ENCODE assay signal across 6 cellular contexts in the genomic region with DNA sequence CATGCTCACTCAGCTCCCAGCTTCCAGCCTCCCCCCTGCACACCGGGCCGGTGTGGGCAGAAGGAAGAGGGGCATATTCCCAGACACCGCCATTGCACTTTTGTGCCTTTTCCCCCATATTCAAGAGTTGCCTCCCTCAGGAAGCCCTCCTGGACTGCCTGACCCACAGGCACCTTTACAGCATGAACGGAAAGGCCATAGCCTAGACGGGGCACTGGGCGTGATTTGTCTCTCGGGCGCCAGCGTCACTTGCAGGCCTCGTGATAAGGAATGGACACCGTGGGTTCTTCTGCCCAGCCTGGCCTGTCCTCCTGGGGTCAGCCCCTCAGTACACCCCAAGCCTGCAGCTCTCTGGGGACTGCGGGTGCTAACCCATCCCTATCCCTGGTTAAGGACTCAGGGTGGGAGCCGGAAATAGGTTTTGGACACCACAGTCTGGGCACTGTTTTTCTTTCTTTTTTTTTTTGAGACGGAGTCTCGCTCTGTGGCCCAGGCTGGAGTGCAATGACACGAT. TPM values are rescaled to one million over a fixed set of nuclear protein-coding genes. Genes with fewer than 3 reads are reported as not detected.
DNase-seq lines count a peak whose midpoint lies in the region; ATAC-seq lines count a peak whose summit lies in the region.

No MANE protein-coding gene starts in this region.

- ATAC-seq in activated CD8-positive, alpha-beta T cell treated with anti-CD3 and anti-CD28 coated beads, Interleukin-2, amount 10 ng/mL, durations not matched to agents 7 days and 5 days: no peak
- ATAC-seq in memory B cell (ENCODE audit: low read depth) (no peak), GM21529 (IDR thresholded peaks at IDR 0.05; ENCODE audit: unreplicated experiment) (no peak)

- no peaks in the 10 kb centered on the region for H3K27me3 ChIP-seq in CD4-positive, alpha-beta memory T cell (ENCODE audit: insufficient read depth, low read length)

- H3K9me3 ChIP-seq in CD4-positive, alpha-beta memory T cell (ENCODE audit: control insufficient read depth in 1 of 2, low read length in 2 of 2): no peaks in the 10 kb centered on the region

- peak overlapping the region; percentile 98 to 100 (median 99) for H3K27ac Mint-ChIP-seq in CD4-positive, alpha-beta memory T cell
- peak overlapping the region; percentile 96 for H3K27ac Mint-ChIP-seq in activated CD8-positive, alpha-beta T cell treated with anti-CD3 and anti-CD28 coated beads, Interleukin-2, amount 10 ng/mL, durations not matched to agents 7 days and 5 days
- H3K27ac Mint-ChIP-seq in memory B cell: peak overlapping the region; percentile 95

- peaks cover 58% of the 10 kb centered on the region for H3K4me1 ChIP-seq in CD4-positive, alpha-beta memory T cell (ENCODE audit: insufficient read depth, low read length)

- H3K36me3 Mint-ChIP-seq in CD4-positive, alpha-beta memory T cell: peaks cover 3 to 17% of the 10 kb centered on the region in 2 donors
- H3K36me3 Mint-ChIP-seq in activated CD8-positive, alpha-beta T cell treated with anti-CD3 and anti-CD28 coated beads, Interleukin-2, amount 10 ng/mL, durations not matched to agents 7 days and 5 days (ENCODE audit: low read depth): peaks cover 21% of the 10 kb centered on the region
- H3K36me3 Mint-ChIP-seq in memory B cell: peaks cover 2% of the 10 kb centered on the region

- H3K4me3 Mint-ChIP-seq in CD4-positive, alpha-beta memory T cell: peak overlapping the region; percentile 94 to 99 (median 96)
- H3K4me3 Mint-ChIP-seq in activated CD8-positive, alpha-beta T cell treated with anti-CD3 and anti-CD28 coated beads, Interleukin-2, amount 10 ng/mL, durations not matched to agents 7 days and 5 days: peak overlapping the region; percentile 81
- peak overlapping the region; percentile 97 for H3K4me3 Mint-ChIP-seq in memory B cell

- CTCF ChIA-PET in CD4-positive, alpha-beta memory T cell (lab: Charles Lee; ENCODE audit: partially characterized antibody): interaction anchor here (1.0 to 2.9 kb wide), 8 partner anchors 13 to 220 kb away, joined by 3 to 25 read pairs (median 6); partner anchors contain the start of genes MBD3 and TCF3
- CTCF ChIA-PET in activated CD8-positive, alpha-beta T cell treated with anti-CD3 and anti-CD28 coated beads, Interleukin-2, amount 10 ng/mL, durations not matched to agents 7 days and 5 days (lab: Charles Lee): interaction anchor here (1.1 to 3.9 kb wide), 3 partner anchors 11 to 65 kb away, joined by 3 to 18 read pairs (median 16); partner anchors contain the start of gene TCF3

- peak overlapping the region; percentile 94 for H3K27ac ChIP-seq in CD4-positive, alpha-beta memory T cell (ENCODE audit: low read depth, low read length)

- H3K9me3 Mint-ChIP-seq in CD4-positive, alpha-beta memory T cell: no peaks in the 10 kb centered on the region
- no peaks in the 10 kb centered on the region for H3K9me3 Mint-ChIP-seq in activated CD8-positive, alpha-beta T cell treated with anti-CD3 and anti-CD28 coated beads, Interleukin-2, amount 10 ng/mL, durations not matched to agents 7 days and 5 days (ENCODE audit: insufficient read depth)
- no peaks in the 10 kb centered on the region for H3K9me3 Mint-ChIP-seq in memory B cell

- no peak for DNase-seq in CD4-positive, alpha-beta memory T cell
- DNase-seq in activated CD8-positive, alpha-beta T cell treated with anti-CD3 and anti-CD28 coated beads, Interleukin-2, amount 10 ng/mL, durations not matched to agents 7 days and 5 days: no peak
- DNase-seq in memory B cell (ENCODE audit: low spot score in 2 of 2) (no peak), NCI-H1694 treated with DMSO at 0.1 percent for 48 hours (lab: John Stamatoyannopoulos, UW) (no peak), NCI-H187 treated with DMSO at 0.1 percent for 48 hours (lab: John Stamatoyannopoulos, UW) (no peak)

- intact Hi-C loops in CD4-positive, alpha-beta memory T cell (cut with micrococcal nuclease): loop anchor here (1.0 to 2.0 kb wide), 3 partner anchors 66 to 199 kb away; partner anchors contain the start of gene DAZAP1

- H3K4me3 ChIP-seq in CD4-positive, alpha-beta memory T cell (ENCODE audit: low read length in 2 of 2): peak overlapping the region; percentile 80 to 85

- H3K36me3 ChIP-seq in CD4-positive, alpha-beta memory T cell (ENCODE audit: insufficient read depth, low read length): peaks cover under 1% of the 10 kb centered on the region

- H3K4me1 Mint-ChIP-seq in CD4-positive, alpha-beta memory T cell: peaks cover 22 to 77% (median 52%) of the 10 kb centered on the region in 4 donors
- H3K4me1 Mint-ChIP-seq in activated CD8-positive, alpha-beta T cell treated with anti-CD3 and anti-CD28 coated beads, Interleukin-2, amount 10 ng/mL, durations not matched to agents 7 days and 5 days (ENCODE audit: low read depth): peaks cover 62% of the 10 kb centered on the region
- H3K4me1 Mint-ChIP-seq in memory B cell: peaks cover 18% of the 10 kb centered on the region

- no peaks in the 10 kb centered on the region for H3K27me3 Mint-ChIP-seq in CD4-positive, alpha-beta memory T cell
- H3K27me3 Mint-ChIP-seq in activated CD8-positive, alpha-beta T cell treated with anti-CD3 and anti-CD28 coated beads, Interleukin-2, amount 10 ng/mL, durations not matched to agents 7 days and 5 days (ENCODE audit: low read depth): no peaks in the 10 kb centered on the region
- no peaks in the 10 kb centered on the region for H3K27me3 Mint-ChIP-seq in memory B cell

- POLR2A ChIA-PET in CD4-positive, alpha-beta memory T cell (lab: Charles Lee; ENCODE audit: partially characterized antibody): interaction anchor here (1.0 to 9.8 kb wide), 9 partner anchors 11 to 1234 kb away, joined by 3 to 115 read pairs (median 5); partner anchors contain the start of genes MBD3 and TCF3
- POLR2A ChIA-PET in activated CD8-positive, alpha-beta T cell treated with anti-CD3 and anti-CD28 coated beads, Interleukin-2, amount 10 ng/mL, durations not matched to agents 7 days and 5 days (lab: Charles Lee): interaction anchor here (0.6 to 1.8 kb wide), 8 partner anchors 13 to 72 kb away, joined by 3 to 6 read pairs (median 4); partner anchors contain the start of gene MBD3

RNA-seq across cellular contexts. Expression of gene UQCR11, which starts 0.9 kb away (rescaled TPM):
- 100 to 1,000 TPM; 157 to 158 TPM for total RNA-seq in CD4-positive, alpha-beta memory T cell
- 100 to 1,000 TPM; 623 to 668 TPM for polyA plus RNA-seq in CD4-positive, alpha-beta memory T cell
- total RNA-seq in activated CD8-positive, alpha-beta T cell treated with anti-CD3 and anti-CD28 coated beads, Interleukin-2, amount 10 ng/mL, durations not matched to agents 7 days and 5 days: 100 to 1,000 TPM; 180 to 195 TPM

RNA-seq across cellular contexts. Expression of gene MBD3, which starts 13.5 kb away (rescaled TPM):
- 10 to 100 TPM; 56.9 to 62.8 TPM for total RNA-seq in CD4-positive, alpha-beta memory T cell
- 10 to 100 TPM in 1 of 2 donors, 1 to 10 TPM in 1; 3.9 to 12.2 TPM for polyA plus RNA-seq in CD4-positive, alpha-beta memory T cell
- 100 to 1,000 TPM in 1 of 2 experiments, 10 to 100 TPM in 1; 98.4 to 102 TPM for total RNA-seq in activated CD8-positive, alpha-beta T cell treated with anti-CD3 and anti-CD28 coated beads, Interleukin-2, amount 10 ng/mL, durations not matched to agents 7 days and 5 days

RNA-seq across cellular contexts. Expression of gene MEX3D, which starts 38.1 kb away (rescaled TPM):
- total RNA-seq in CD4-positive, alpha-beta memory T cell: 1 to 10 TPM; 4.5 to 4.9 TPM
- under 1 TPM in 1 of 2 donors, not detected in 1; 0.16 TPM for polyA plus RNA-seq in CD4-positive, alpha-beta memory T cell
- 10 to 100 TPM; 12.2 to 12.5 TPM for total RNA-seq in activated CD8-positive, alpha-beta T cell treated with anti-CD3 and anti-CD28 coated beads, Interleukin-2, amount 10 ng/mL, durations not matched to agents 7 days and 5 days

RNA-seq across cellular contexts. Expression of gene TCF3, which starts 46.2 kb away (rescaled TPM):
- 10 to 100 TPM; 72.0 to 75.7 TPM for total RNA-seq in CD4-positive, alpha-beta memory T cell
- polyA plus RNA-seq in CD4-positive, alpha-beta memory T cell: 10 to 100 TPM in 1 of 2 donors, 1 to 10 TPM in 1; 1.8 to 13.3 TPM
- 100 to 1,000 TPM; 130 to 137 TPM for total RNA-seq in activated CD8-positive, alpha-beta T cell treated with anti-CD3 and anti-CD28 coated beads, Interleukin-2, amount 10 ng/mL, durations not matched to agents 7 days and 5 days
